9 cellular contexts compared by ENCODE assay signal in genomic region chr1:192639607-192640368, GRCh38. TPM values are rescaled to one million over a fixed set of nuclear protein-coding genes. Genes with fewer than 3 reads are reported as not detected.
DNase-seq lines count a peak whose midpoint lies in the region; ATAC-seq and TF ChIP-seq lines count a peak whose summit lies in the region.
"Had no signal": no experiment of that assay in that cellular context is flagged by ENCODE, and none has a peak within 500 bp of the region (broad histone marks: within the 10 kb centered on the region; RNA-seq: fewer than 3 reads in every experiment).

No MANE protein-coding gene starts in this region.

- no peak overlapping the region for H3K27ac Mint-ChIP-seq in chondrocyte (ENCODE audit: unreplicated experiment)

- intact Hi-C loops in posterior vena cava (cut with DNase I) = no loop called here

- H3K4me3 ChIP-seq in GM12865 (ENCODE audit: low read depth, low read length) (no peak overlapping the region), epithelial cell of esophagus (ENCODE audit: low read length) (no peak overlapping the region)
- H3K4me3 ChIP-seq: thoracic aorta had no signal

- no peaks in the 10 kb centered on the region for H3K36me3 Mint-ChIP-seq in chondrocyte (ENCODE audit: low read depth)

- ATAC-seq in GM21515 (IDR thresholded peaks at IDR 0.05; ENCODE audit: unreplicated experiment) (peak; percentile 71), esophagus mucosa (no peak)

- DNase-seq in GM12865 (ENCODE audit: low read depth) = peak; percentile 44
- peak; percentile 13 for DNase-seq in HPDE6-E6E7 (ENCODE audit: extremely low spot score)
- peak; percentile 50 for DNase-seq in epithelial cell of esophagus (ENCODE audit: low read depth)
- no peak for DNase-seq in posterior vena cava (ENCODE audit: low spot score)
- DNase-seq in NCI-H524 (lab: John Stamatoyannopoulos, UW) = no peak
- DNase-seq in chondrocyte (ENCODE audit: low spot score) = no peak

- no peaks in the 10 kb centered on the region for H3K4me1 Mint-ChIP-seq in chondrocyte (ENCODE audit: low read depth)

- H3K27me3 Mint-ChIP-seq in chondrocyte (ENCODE audit: low read depth) = no peaks in the 10 kb centered on the region

- no peak overlapping the region for H3K4me3 Mint-ChIP-seq in chondrocyte (ENCODE audit: unreplicated experiment)

- H3K9me3 Mint-ChIP-seq in chondrocyte (ENCODE audit: low read depth) = no peaks in the 10 kb centered on the region

- TF ChIP-seq CTCF in GM12865 (IDR thresholded peaks at IDR 0.05; ENCODE audit: insufficient read depth, low read depth, low read length, missing control alignments) = no peak
- no peak for TF ChIP-seq CTCF in epithelial cell of esophagus (IDR thresholded peaks at IDR 0.05; ENCODE audit: insufficient read depth, low read depth, low read length, missing control alignments)
- TF ChIP-seq CTCF in chondrocyte (IDR thresholded peaks at IDR 0.05) = no peak

RNA-seq across cellular contexts. Expression of gene RGS13, which starts 3.8 kb away (rescaled TPM):
- total RNA-seq in posterior vena cava = 1 to 10 TPM in 1 of 2 donors, under 1 TPM in 1; 0.81 to 1.2 TPM
- total RNA-seq in chondrocyte = not detected in 3 replicates
- not detected for total RNA-seq in esophagus mucosa

Comparison
In these comparisons a context has a peak if more than half of its experiments do, and no peak if none do; other contexts are left out.
1. DNase-seq: peak in GM12865 (single experiment), HPDE6-E6E7 (single experiment) and epithelial cell of esophagus (single experiment); none in posterior vena cava (single experiment), NCI-H524 (0 of 2) and chondrocyte (single experiment).